31 cellular contexts compared by ENCODE assay signal in genomic region chr7:131363719-131364118, GRCh38. TPM values are rescaled to one million over a fixed set of nuclear protein-coding genes. Genes with fewer than 3 reads are reported as not detected.
DNase-seq lines count a peak whose midpoint lies in the region; ATAC-seq and TF ChIP-seq lines count a peak whose summit lies in the region.
"Had no signal": no experiment of that assay in that cellular context is flagged by ENCODE, and none has a peak within 500 bp of the region (broad histone marks: within the 10 kb centered on the region; RNA-seq: fewer than 3 reads in every experiment).

No MANE protein-coding gene starts in this region.

- no peaks in the 10 kb centered on the region for H3K36me3 Mint-ChIP-seq in natural killer cell
- H3K36me3 Mint-ChIP-seq in natural killer cell treated with Interleukin-12 subunit alpha and Interleukin-12 subunit beta and Interleukin-15 and Interleukin-18, amount 100 ng/mL, for 72 hours = no peaks in the 10 kb centered on the region
- H3K36me3 Mint-ChIP-seq in endothelial cell (ENCODE audit: low read depth, unreplicated experiment) = no peaks in the 10 kb centered on the region
- H3K36me3 Mint-ChIP-seq: CD8-positive, alpha-beta T cell had no signal

- DNase-seq in natural killer cell (no peak), NCI-H146 (lab: John Stamatoyannopoulos, UW) (peak; percentile 3), endothelial cell (ENCODE audit: low spot score) (no peak), cortex of kidney (lab: John Stamatoyannopoulos, UW) (no peak), RPMI8226 (no peak), H4 (ENCODE audit: low spot score) (no peak)
- DNase-seq in natural killer cell treated with Interleukin-12 subunit alpha and Interleukin-12 subunit beta and Interleukin-15 and Interleukin-18, amount 100 ng/mL, for 72 hours (ENCODE audit: low spot score) = no peak
- DNase-seq: activated CD4-positive, alpha-beta T cell treated with anti-CD3 and anti-CD28 coated beads for 36 hours; anterior cingulate cortex; BE2C; CD8-positive, alpha-beta T cell; DMS153; effector CD8-positive, alpha-beta T cell; kidney; midbrain; naive thymus-derived CD4-positive, alpha-beta T cell; NCI-H1436; NCI-H2107; NCI-H345; NCI-H774; nucleus accumbens; SIG-M5; sigmoid colon; stimulated activated CD4-positive, alpha-beta T cell treated with anti-CD3 and anti-CD28 coated beads, Interleukin-4, amount 100 ng/mL, for 1 hour; transverse colon had no signal

- intact Hi-C loops in natural killer cell (cut with micrococcal nuclease) = no loop called here

- no peak overlapping the region for H3K9ac ChIP-seq in subcutaneous abdominal adipose tissue (ENCODE audit: low read length in 5 of 5)
- H3K9ac ChIP-seq: KMS-11 had no signal

- no peaks in the 10 kb centered on the region for H3K27me3 ChIP-seq in subcutaneous abdominal adipose tissue (ENCODE audit: control insufficient read depth in 5 of 5, insufficient read depth in 4 of 5, low read length in 5 of 5)
- H3K27me3 ChIP-seq: BE2C, sigmoid colon, transverse colon had no signal

- H3K4me1 Mint-ChIP-seq in natural killer cell (peaks cover 73 to 79% of the 10 kb centered on the region in 2 donors), endothelial cell (ENCODE audit: unreplicated experiment) (peaks cover 57% of the 10 kb centered on the region)
- H3K4me1 Mint-ChIP-seq in natural killer cell treated with Interleukin-12 subunit alpha and Interleukin-12 subunit beta and Interleukin-15 and Interleukin-18, amount 100 ng/mL, for 72 hours (ENCODE audit: low read depth in 2 of 2) = peaks cover 60 to 83% of the 10 kb centered on the region in 2 donors

- H3K36me3 ChIP-seq in subcutaneous abdominal adipose tissue (ENCODE audit: control insufficient read depth in 5 of 5, insufficient read depth in 5 of 5, low read length in 5 of 5) = no peaks in the 10 kb centered on the region
- H3K36me3 ChIP-seq: BE2C, prostate gland, sigmoid colon, transverse colon had no signal

- H3K27ac ChIP-seq in subcutaneous abdominal adipose tissue (ENCODE audit: low read depth, low read length) = peak overlapping the region; percentile 2
- H3K27ac ChIP-seq: KMS-11, prostate gland, sigmoid colon, transverse colon had no signal

- peak overlapping the region in 1 of 2 donors; percentile 29 for H3K27ac Mint-ChIP-seq in natural killer cell
- no peak overlapping the region for H3K27ac Mint-ChIP-seq in natural killer cell treated with Interleukin-12 subunit alpha and Interleukin-12 subunit beta and Interleukin-15 and Interleukin-18, amount 100 ng/mL, for 72 hours
- H3K27ac Mint-ChIP-seq in endothelial cell (ENCODE audit: unreplicated experiment) = peak overlapping the region; percentile 54
- H3K27ac Mint-ChIP-seq: activated CD4-positive, alpha-beta T cell treated with anti-CD3 and anti-CD28 coated beads for 36 hours; activated naive CD4-positive, alpha-beta T cell treated with anti-CD3 and anti-CD28 coated beads, Interleukin-2, amount 50 U/mL, for 72 hours; CD8-positive, alpha-beta T cell; T-helper 2 cell treated with Interferon-gamma antibody and Interleukin-4, amounts not matched to agents 5 μg/mL and 100 μg/mL, for 36 hours had no signal

- no peaks in the 10 kb centered on the region for H3K9me3 ChIP-seq in subcutaneous abdominal adipose tissue (ENCODE audit: control insufficient read depth in 5 of 5, low read length in 5 of 5)
- H3K9me3 ChIP-seq: BE2C, prostate gland, sigmoid colon, transverse colon had no signal

- H3K4me3 Mint-ChIP-seq in natural killer cell (peak overlapping the region; percentile 45), endothelial cell (ENCODE audit: unreplicated experiment) (no peak overlapping the region)
- H3K4me3 Mint-ChIP-seq in natural killer cell treated with Interleukin-12 subunit alpha and Interleukin-12 subunit beta and Interleukin-15 and Interleukin-18, amount 100 ng/mL, for 72 hours = no peak overlapping the region
- H3K4me3 Mint-ChIP-seq: activated CD4-positive, alpha-beta T cell treated with anti-CD3 and anti-CD28 coated beads for 36 hours; CD8-positive, alpha-beta T cell; T-helper 2 cell treated with Interferon-gamma antibody and Interleukin-4, amounts not matched to agents 5 μg/mL and 100 μg/mL, for 36 hours had no signal

- H3K4me3 ChIP-seq in subcutaneous abdominal adipose tissue (ENCODE audit: low read depth in 1 of 5, low read length in 5 of 5) = no peak overlapping the region
- H3K4me3 ChIP-seq: GM12878, prostate gland, sigmoid colon, transverse colon had no signal

- no peak for TF ChIP-seq CTCF in natural killer cell (IDR thresholded peaks at IDR 0.05)
- TF ChIP-seq CTCF in endothelial cell (IDR thresholded peaks at IDR 0.05; ENCODE audit: unreplicated experiment) = no peak

- H3K9me3 Mint-ChIP-seq in natural killer cell (no peaks in the 10 kb centered on the region), endothelial cell (ENCODE audit: unreplicated experiment) (no peaks in the 10 kb centered on the region)
- no peaks in the 10 kb centered on the region for H3K9me3 Mint-ChIP-seq in natural killer cell treated with Interleukin-12 subunit alpha and Interleukin-12 subunit beta and Interleukin-15 and Interleukin-18, amount 100 ng/mL, for 72 hours
- H3K9me3 Mint-ChIP-seq: CD8-positive, alpha-beta T cell; T-helper 2 cell treated with Interferon-gamma antibody and Interleukin-4, amounts not matched to agents 5 μg/mL and 100 μg/mL, for 36 hours had no signal

- no peak for ATAC-seq in natural killer cell
- ATAC-seq in natural killer cell treated with Interleukin-12 subunit alpha and Interleukin-12 subunit beta and Interleukin-15 and Interleukin-18, amount 100 ng/mL, for 72 hours = no peak
- ATAC-seq: activated CD4-positive, alpha-beta T cell treated with anti-CD3 and anti-CD28 coated beads for 36 hours; activated naive CD4-positive, alpha-beta T cell treated with anti-CD3 and anti-CD28 coated beads, Interleukin-2, amount 50 U/mL, for 72 hours; CD8-positive, alpha-beta T cell; GM12878; naive thymus-derived CD4-positive, alpha-beta T cell had no signal

- H3K27me3 Mint-ChIP-seq in natural killer cell (ENCODE audit: low read depth in 2 of 2) (no peaks in the 10 kb centered on the region), endothelial cell (ENCODE audit: unreplicated experiment) (no peaks in the 10 kb centered on the region)
- no peaks in the 10 kb centered on the region for H3K27me3 Mint-ChIP-seq in natural killer cell treated with Interleukin-12 subunit alpha and Interleukin-12 subunit beta and Interleukin-15 and Interleukin-18, amount 100 ng/mL, for 72 hours
- H3K27me3 Mint-ChIP-seq: activated CD4-positive, alpha-beta T cell treated with anti-CD3 and anti-CD28 coated beads for 36 hours; naive thymus-derived CD4-positive, alpha-beta T cell had no signal

- peaks cover 0 to 46% (median 30%) of the 10 kb centered on the region in 5 donors for H3K4me1 ChIP-seq in subcutaneous abdominal adipose tissue (ENCODE audit: control insufficient read depth in 5 of 5, insufficient read depth in 5 of 5, low read length in 5 of 5)
- H3K4me1 ChIP-seq: BE2C had no signal

RNA-seq across cellular contexts. Expression of gene MKLN1, which starts 36.0 kb away (rescaled TPM):
- 10 to 100 TPM; 59.1 to 79.6 (median 65.0) TPM for total RNA-seq in natural killer cell
- total RNA-seq in natural killer cell treated with Interleukin-12 subunit alpha and Interleukin-12 subunit beta and Interleukin-15 and Interleukin-18, amount 100 ng/mL, for 72 hours = 10 to 100 TPM; 46.7 to 56.2 TPM
- total RNA-seq in endothelial cell (ENCODE audit: unreplicated experiment) = 66.3 TPM
- total RNA-seq in H4 (2014; rRNA removed; shearing (Covaris generic)) = 17.0 and 25.1 TPM in 2 replicates
